10 cellular contexts compared by ENCODE assay signal in genomic region chr4:83771113-83771705, GRCh38.
DNase-seq lines count a peak whose midpoint lies in the region; ATAC-seq and TF ChIP-seq lines count a peak whose summit lies in the region.
"Had no signal": no experiment of that assay in that cellular context is flagged by ENCODE, and none has a peak within 500 bp of the region (broad histone marks: within the 10 kb centered on the region; RNA-seq: fewer than 3 reads in every experiment).

No MANE protein-coding gene starts in this region.

- no peaks in the 10 kb centered on the region for H3K9me3 Mint-ChIP-seq in nephron
- H3K9me3 Mint-ChIP-seq: T-helper 1 cell treated with Interleukin-12 subunit alpha and Interleukin-12 subunit beta and Interleukin-4 antibody, amounts not matched to agents 30 μg/mL and 1 μg/mL, for 36 hours had no signal

- TF ChIP-seq CTCF in epithelial cell of proximal tubule (conservative IDR thresholded peaks at IDR 0.05; ENCODE audit: low read depth, low read length) = peak; percentile 94
- peak; percentile 73 to 78 (median 78) for TF ChIP-seq CTCF in nephron (IDR thresholded peaks at IDR 0.05; ENCODE audit: unreplicated experiment in 3 of 3)
- TF ChIP-seq CTCF in omental fat pad (IDR thresholded peaks at IDR 0.05) = no peak

- H3K4me1 Mint-ChIP-seq in nephron = no peaks in the 10 kb centered on the region

- H3K27me3 Mint-ChIP-seq in nephron (ENCODE audit: low read depth) = peaks cover 13% of the 10 kb centered on the region

- H3K4me3 Mint-ChIP-seq in nephron = no peak overlapping the region
- H3K4me3 Mint-ChIP-seq: T-helper 1 cell treated with Interleukin-12 subunit alpha and Interleukin-12 subunit beta and Interleukin-4 antibody, amounts not matched to agents 30 μg/mL and 1 μg/mL, for 36 hours had no signal

- ATAC-seq in HG02642 (IDR thresholded peaks at IDR 0.05; ENCODE audit: poor library complexity, unreplicated experiment) (peak; percentile 54), omental fat pad (ENCODE audit: low FRiP score) (no peak)

- DNase-seq in Daoy (ENCODE audit: low read depth) (peak; percentile 42), OCI-M2 (lab: John Stamatoyannopoulos, UW; ENCODE audit: unreplicated experiment) (peak; percentile 7), epithelial cell of proximal tubule (ENCODE audit: low read depth) (peak; percentile 13), activated gamma-delta T cell (lab: John Stamatoyannopoulos, UW) (no peak), omental fat pad (ENCODE audit: low spot score) (no peak)
- DNase-seq in central memory CD4-positive, alpha-beta T cell = no peak

- H3K27ac Mint-ChIP-seq in nephron = no peak overlapping the region
- H3K27ac Mint-ChIP-seq: T-helper 1 cell treated with Interleukin-12 subunit alpha and Interleukin-12 subunit beta and Interleukin-4 antibody, amounts not matched to agents 30 μg/mL and 1 μg/mL, for 36 hours had no signal

- H3K36me3 Mint-ChIP-seq in nephron (ENCODE audit: low read depth) = no peaks in the 10 kb centered on the region

- no peak overlapping the region for H3K4me3 ChIP-seq in epithelial cell of proximal tubule (ENCODE audit: low read depth, low read length)
- H3K4me3 ChIP-seq: skin epidermis had no signal

Comparison
In these comparisons a context has a peak if more than half of its experiments do, and no peak if none do; other contexts are left out.
1. DNase-seq: peak in Daoy (single experiment), OCI-M2 (single experiment) and epithelial cell of proximal tubule (single experiment); none in central memory CD4-positive, alpha-beta T cell (single experiment), activated gamma-delta T cell (single experiment) and omental fat pad (single experiment).
2. CTCF ChIP-seq: peak in epithelial cell of proximal tubule (single experiment) and nephron (3 of 3); none in omental fat pad (0 of 3).